Comparison of ENCODE assay signal across 9 cellular contexts in the genomic region with DNA sequence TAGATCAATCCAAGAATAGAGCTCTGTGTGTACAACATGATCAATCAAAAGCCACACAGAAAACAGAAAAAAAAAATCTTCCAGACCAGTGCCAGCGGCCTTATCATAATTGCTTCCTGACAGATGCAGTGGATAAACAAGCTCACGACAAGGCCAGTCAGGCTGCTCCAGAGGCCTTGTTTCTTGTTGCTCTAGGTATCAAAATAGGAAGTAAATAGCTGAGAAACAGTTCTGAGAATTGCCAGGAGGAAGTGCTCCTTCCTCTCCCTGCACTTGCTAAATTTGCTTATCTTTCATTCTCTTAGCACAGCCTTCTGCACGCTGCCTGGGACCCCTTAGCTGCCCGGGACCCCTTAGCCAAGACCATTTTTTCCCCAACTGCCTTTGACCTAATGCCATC.
A peak's percentile ranks its signal among the peaks of the same experiment; 100 is the strongest.
DNase-seq lines count a peak whose midpoint lies in the region; ATAC-seq, FAIRE-seq and TF ChIP-seq lines count a peak whose summit lies in the region.
"Had no signal": no experiment of that assay in that cellular context is flagged by ENCODE, and none has a peak within 500 bp of the region (broad histone marks: within the 10 kb centered on the region; RNA-seq: fewer than 3 reads in every experiment).

No MANE protein-coding gene starts in this region.

- no peaks in the 10 kb centered on the region for H3K9me2 ChIP-seq in MM.1S (replicated peaks; ENCODE audit: insufficient read depth, low read length)

- no peaks in the 10 kb centered on the region for H3K9me3 ChIP-seq in MM.1S (replicated peaks; ENCODE audit: insufficient read depth, low read length)

- TF ChIP-seq CTCF in MM.1S (IDR thresholded peaks at IDR 0.05; ENCODE audit: low read length) (no peak), HFFc6 (IDR thresholded peaks at IDR 0.05) (no peak)

- ATAC-seq in GM21447 (IDR thresholded peaks at IDR 0.05; ENCODE audit: unreplicated experiment) (peak; percentile 47), SK-N-SH treated with all-trans-retinoic acid at 6 μM for 48 hours (no peak)
- ATAC-seq in effector memory CD8-positive, alpha-beta T cell (replicated peaks), result no peak

- peak overlapping the region; percentile 23; the same call in 1 of the 2 replicates for H3K4me2 ChIP-seq in MM.1S (ENCODE audit: low read depth, low read length)

- FAIRE-seq in islet of Langerhans (lab: Jason Lieb, UNC), result peak; percentile 13

- peaks cover 0 to 9% of the 10 kb centered on the region in 2 donors for H3K4me1 Mint-ChIP-seq in effector memory CD8-positive, alpha-beta T cell (ENCODE audit: low read depth in 2 of 2)
- peaks cover 7% of the 10 kb centered on the region for H3K4me1 Mint-ChIP-seq in HFFc6 (ENCODE audit: low read depth)

- H3K9me3 Mint-ChIP-seq in effector memory CD8-positive, alpha-beta T cell, result peaks cover 0 to 2% of the 10 kb centered on the region in 2 donors
- H3K9me3 Mint-ChIP-seq in HFFc6, result no peaks in the 10 kb centered on the region

- no peak overlapping the region for H2AFZ ChIP-seq in MM.1S (ENCODE audit: low read length)

- H3K36me3 ChIP-seq in MM.1S (replicated peaks; ENCODE audit: insufficient read depth, low read length), result no peaks in the 10 kb centered on the region

- H3K27ac ChIP-seq in MM.1S (ENCODE audit: low read length), result peak overlapping the region; percentile 31; the same call in 1 of the 2 replicates

- DNase-seq in GF-D8 (lab: John Stamatoyannopoulos, UW) (peak; percentile 62), MM.1S (peak; percentile 34), retina (no peak), HFFc6 (no peak)
- no peak for DNase-seq in effector memory CD8-positive, alpha-beta T cell
- DNase-seq: DMS53 had no signal

- no peaks in the 10 kb centered on the region for H3K79me2 ChIP-seq in MM.1S (ENCODE audit: low read length)

- no peak overlapping the region for H3K4me3 ChIP-seq in MM.1S (ENCODE audit: low read length)

- peaks cover 16% of the 10 kb centered on the region for H3F3A ChIP-seq in MM.1S (ENCODE audit: insufficient read depth, low read length)

- H4K20me1 ChIP-seq in MM.1S (ENCODE audit: insufficient read depth, low read length), result no peaks in the 10 kb centered on the region

- H3K27me3 Mint-ChIP-seq in effector memory CD8-positive, alpha-beta T cell, result no peaks in the 10 kb centered on the region
- H3K27me3 Mint-ChIP-seq in HFFc6 (ENCODE audit: insufficient read depth), result no peaks in the 10 kb centered on the region

- no peak overlapping the region for H3K9ac ChIP-seq in MM.1S (ENCODE audit: low read length)

- peak overlapping the region in 1 of 2 donors; percentile 69 for H3K27ac Mint-ChIP-seq in effector memory CD8-positive, alpha-beta T cell
- no peak overlapping the region for H3K27ac Mint-ChIP-seq in HFFc6

- no peak overlapping the region for H3K4me3 Mint-ChIP-seq in effector memory CD8-positive, alpha-beta T cell
- H3K4me3 Mint-ChIP-seq in HFFc6, result no peak overlapping the region

- H3K4me1 ChIP-seq in MM.1S (ENCODE audit: low read length), result peaks cover 53% of the 10 kb centered on the region

- no peaks in the 10 kb centered on the region for H3K27me3 ChIP-seq in MM.1S (replicated peaks; ENCODE audit: insufficient read depth, low read length)

- H3K36me3 Mint-ChIP-seq in effector memory CD8-positive, alpha-beta T cell (ENCODE audit: insufficient read depth), result no peaks in the 10 kb centered on the region
- no peaks in the 10 kb centered on the region for H3K36me3 Mint-ChIP-seq in HFFc6 (ENCODE audit: low read depth)

TF ChIP-seq in SK-N-SH treated with all-trans-retinoic acid at 6 μM for 48 hours, 23 proteins besides CTCF, POLR2A, EP300 and RAD21:
- no peak for TF ChIP-seq ZFP3 (CRISPR knock-in tag; IDR thresholded peaks at IDR 0.05)
- TF ChIP-seq ZNF70 (CRISPR knock-in tag; IDR thresholded peaks at IDR 0.05), result no peak
- no peak for TF ChIP-seq ZNF8 (CRISPR knock-in tag; IDR thresholded peaks at IDR 0.05)

Comparison
In these comparisons a context has a peak if more than half of its experiments do, and no peak if none do; other contexts are left out.
1. DNase-seq: peak in GF-D8 (single experiment) and MM.1S (single experiment); none in retina (single experiment), effector memory CD8-positive, alpha-beta T cell (0 of 3) and HFFc6 (single experiment).